Comparison of ENCODE assay signal across 8 cellular contexts in the genomic region with DNA sequence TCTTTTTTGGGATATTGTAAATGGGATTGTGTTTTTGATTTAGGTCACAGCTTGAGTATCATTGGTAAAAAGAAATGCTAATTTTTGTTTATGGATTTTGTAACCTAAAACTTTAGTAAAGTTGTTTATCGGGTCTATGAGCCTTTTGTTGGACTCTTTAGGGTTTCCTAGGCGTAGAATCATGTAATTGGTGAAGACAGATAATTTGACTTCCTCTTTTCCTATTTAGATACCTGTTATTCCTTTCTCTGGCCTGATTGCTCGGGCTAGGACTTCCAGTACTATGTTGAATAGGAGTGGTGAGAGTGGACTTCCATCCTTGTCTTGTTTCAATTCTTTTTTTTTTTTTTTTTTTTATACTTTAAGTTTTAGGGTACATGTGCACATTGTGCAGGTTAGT.
"Had no signal": no experiment of that assay in that cellular context is flagged by ENCODE, and none has a peak within 500 bp of the region (broad histone marks: within the 10 kb centered on the region; RNA-seq: fewer than 3 reads in every experiment).

No MANE protein-coding gene starts in this region.

- H3K27ac ChIP-seq: GM23248, HL-60 had no signal

- H3K36me3 ChIP-seq: HAP-1 had no signal

- FAIRE-seq: HepG2 had no signal

- DNase-seq: GM23248, GOT3, H7, HFFc6 had no signal

- H3K4me1 ChIP-seq: HAP-1 had no signal

- H3K9ac ChIP-seq: GM23248 had no signal

- ATAC-seq: HCT116, HepG2 had no signal

- H2AFZ ChIP-seq: GM23248 had no signal

- H3K4me3 ChIP-seq: GM23248, HAP-1 had no signal
